In genomic region chr14:82113710-82114109, GRCh38 we compare ENCODE assay signal across 24 cellular contexts.
"Had no signal": no experiment of that assay in that cellular context is flagged by ENCODE, and none has a peak within 500 bp of the region (broad histone marks: within the 10 kb centered on the region; RNA-seq: fewer than 3 reads in every experiment).

No MANE protein-coding gene starts in this region.

- ATAC-seq: body of pancreas; gastrocnemius medialis; psoas muscle; right cardiac atrium; stimulated activated naive CD8-positive, alpha-beta T cell treated with anti-CD3 and anti-CD28 coated beads, Interleukin-15, amount 100 ng/mL, for 72 hours had no signal

- H3K4me1 ChIP-seq: body of pancreas, gastrocnemius medialis, left ventricle myocardium inferior, psoas muscle, suprapubic skin, transverse colon, uterus had no signal

- H3K4me3 ChIP-seq: body of pancreas, gastrocnemius medialis, left ventricle myocardium inferior, psoas muscle, skin epidermis, suprapubic skin, transverse colon, uterus had no signal

- H3K4me3 Mint-ChIP-seq: activated B cell treated with CpG ODN at 0.5 μM for 24 hours; activated CD4-positive, alpha-beta memory T cell treated with anti-CD3 and anti-CD28 coated beads, Interleukin-2, amount 10 ng/mL, durations not matched to agents 7 days and 5 days; activated naive CD8-positive, alpha-beta T cell treated with anti-CD3 and anti-CD28 coated beads, Interleukin-2, amount 10 ng/mL, durations not matched to agents 7 days and 5 days; neural crest cell; stimulated activated naive CD8-positive, alpha-beta T cell treated with anti-CD3 and anti-CD28 coated beads, Interleukin-15, amount 100 ng/mL, for 72 hours had no signal

- H3K27me3 ChIP-seq: body of pancreas, gastrocnemius medialis, suprapubic skin, transverse colon, uterus had no signal

- H3K36me3 ChIP-seq: gastrocnemius medialis, left ventricle myocardium inferior, suprapubic skin, transverse colon, uterus had no signal

- H3K36me3 Mint-ChIP-seq: activated naive CD8-positive, alpha-beta T cell treated with anti-CD3 and anti-CD28 coated beads, Interleukin-2, amount 10 ng/mL, durations not matched to agents 7 days and 5 days had no signal

- H3K4me1 Mint-ChIP-seq: activated B cell treated with CpG ODN at 0.5 μM for 24 hours; activated CD4-positive, alpha-beta memory T cell treated with anti-CD3 and anti-CD28 coated beads, Interleukin-2, amount 10 ng/mL, durations not matched to agents 7 days and 5 days; activated naive CD8-positive, alpha-beta T cell treated with anti-CD3 and anti-CD28 coated beads, Interleukin-2, amount 10 ng/mL, durations not matched to agents 7 days and 5 days; neural crest cell; stimulated activated naive CD8-positive, alpha-beta T cell treated with anti-CD3 and anti-CD28 coated beads, Interleukin-15, amount 100 ng/mL, for 72 hours had no signal

- DNase-seq: activated B cell treated with CpG ODN at 0.5 μM for 24 hours; activated CD4-positive, alpha-beta memory T cell treated with anti-CD3 and anti-CD28 coated beads, Interleukin-2, amount 10 ng/mL, durations not matched to agents 7 days and 5 days; activated CD4-positive, alpha-beta T cell treated with anti-CD3 and anti-CD28 coated beads for 4 hours; activated naive CD4-positive, alpha-beta T cell treated with Interleukin-2 at 50 U/mL for 16 hours; activated naive CD8-positive, alpha-beta T cell treated with anti-CD3 and anti-CD28 coated beads, Interleukin-2, amount 10 ng/mL, durations not matched to agents 7 days and 5 days; activated T-cell treated with anti-CD3 and anti-CD28 coated beads, Interleukin-2, amount 50 U/mL, for 1 hour; amygdala; body of pancreas; caudate nucleus; erythroblast; gastrocnemius medialis; head of caudate nucleus; left ventricle myocardium inferior; psoas muscle; right cardiac atrium; stimulated activated CD4-positive, alpha-beta T cell treated with anti-CD3 and anti-CD28 coated beads, Interleukin-2, amount 100 ng/mL, for 48 hours; stimulated activated naive CD8-positive, alpha-beta T cell treated with anti-CD3 and anti-CD28 coated beads, Interleukin-15, amount 100 ng/mL, for 72 hours; T-helper 2 cell; transverse colon; uterus had no signal

- H3K27ac Mint-ChIP-seq: activated B cell treated with CpG ODN at 0.5 μM for 24 hours; activated CD4-positive, alpha-beta memory T cell treated with anti-CD3 and anti-CD28 coated beads, Interleukin-2, amount 10 ng/mL, durations not matched to agents 7 days and 5 days; activated naive CD8-positive, alpha-beta T cell treated with anti-CD3 and anti-CD28 coated beads, Interleukin-2, amount 10 ng/mL, durations not matched to agents 7 days and 5 days; activated T-helper 2 cell treated with anti-CD3 and anti-CD28 coated beads, Interferon-gamma antibody, Interleukin-2, Interleukin-4, amounts not matched to agents 10 μg/mL and 5 μg/mL and 100 μg/mL, durations not matched to agents 14 hours and 24 hours and 36 hours; stimulated activated naive CD8-positive, alpha-beta T cell treated with anti-CD3 and anti-CD28 coated beads, Interleukin-15, amount 100 ng/mL, for 72 hours had no signal

- H3K9me3 ChIP-seq: body of pancreas, gastrocnemius medialis, psoas muscle, transverse colon, uterus had no signal

- H3K27ac ChIP-seq: body of pancreas, gastrocnemius medialis, left ventricle myocardium inferior, psoas muscle, skin epidermis, suprapubic skin, transverse colon, uterus had no signal

- H3K27me3 Mint-ChIP-seq: activated B cell treated with CpG ODN at 0.5 μM for 24 hours; activated CD4-positive, alpha-beta memory T cell treated with anti-CD3 and anti-CD28 coated beads, Interleukin-2, amount 10 ng/mL, durations not matched to agents 7 days and 5 days; activated naive CD8-positive, alpha-beta T cell treated with anti-CD3 and anti-CD28 coated beads, Interleukin-2, amount 10 ng/mL, durations not matched to agents 7 days and 5 days; stimulated activated naive CD8-positive, alpha-beta T cell treated with anti-CD3 and anti-CD28 coated beads, Interleukin-15, amount 100 ng/mL, for 72 hours had no signal
